3 cellular contexts compared by ENCODE assay signal in genomic region chr10:4988000-4988641, GRCh38. TPM values are rescaled to one million over a fixed set of nuclear protein-coding genes. Genes with fewer than 3 reads are reported as not detected.
"Had no signal": no experiment of that assay in that cellular context is flagged by ENCODE, and none has a peak within 500 bp of the region (broad histone marks: within the 10 kb centered on the region; RNA-seq: fewer than 3 reads in every experiment).

No MANE protein-coding gene starts in this region.

RNA-seq across cellular contexts. Expression of gene AKR1C2, which starts 15.5 kb away (rescaled TPM):
- total RNA-seq: OCI-LY7, SK-MEL-5 had no signal
- polyA plus RNA-seq: SK-N-SH had no signal

RNA-seq across cellular contexts. Expression of gene AKR1C1, which starts 24.9 kb away (rescaled TPM):
- total RNA-seq: OCI-LY7 had no signal
